In the genomic region with DNA sequence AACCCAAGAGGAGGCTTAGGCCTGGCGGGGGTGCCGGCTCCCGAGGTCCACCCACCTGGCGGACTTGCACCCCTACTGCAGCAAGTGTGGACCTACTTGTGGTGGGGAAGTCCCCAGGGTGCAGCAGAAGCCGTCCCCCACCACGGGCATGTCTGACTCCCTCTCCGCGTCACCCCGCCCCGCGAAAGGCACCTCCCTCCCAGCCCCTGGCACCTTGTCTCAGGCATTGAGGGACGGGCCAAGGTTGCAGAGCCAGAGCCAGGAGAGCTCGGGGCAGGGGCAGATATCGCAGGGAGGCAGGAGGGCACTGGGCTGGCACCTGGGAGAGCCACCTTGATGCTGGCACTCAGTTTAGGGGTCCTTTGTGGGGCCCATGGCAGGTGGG, we compare ENCODE assay signal across 13 cellular contexts. TPM values are rescaled to one million over a fixed set of nuclear protein-coding genes. Genes with fewer than 3 reads are reported as not detected.
DNase-seq lines count a peak whose midpoint lies in the region; ATAC-seq and TF ChIP-seq lines count a peak whose summit lies in the region.
"Had no signal": no experiment of that assay in that cellular context is flagged by ENCODE, and none has a peak within 500 bp of the region (broad histone marks: within the 10 kb centered on the region; RNA-seq: fewer than 3 reads in every experiment).

No MANE protein-coding gene starts in this region.

- H3K27ac Mint-ChIP-seq in CD14-positive monocyte: no peak overlapping the region
- H3K27ac Mint-ChIP-seq in osteocyte (ENCODE audit: unreplicated experiment): no peak overlapping the region
- H3K27ac Mint-ChIP-seq: activated T-helper 2 cell treated with anti-CD3 and anti-CD28 coated beads, Interferon-gamma antibody, Interleukin-2, Interleukin-4, amounts not matched to agents 10 μg/mL and 5 μg/mL and 100 μg/mL, durations not matched to agents 14 hours and 24 hours and 36 hours had no signal

- no peaks in the 10 kb centered on the region for H3K4me1 Mint-ChIP-seq in CD14-positive monocyte
- peaks cover 5% of the 10 kb centered on the region for H3K4me1 Mint-ChIP-seq in osteocyte (ENCODE audit: unreplicated experiment)

- H3K4ac ChIP-seq in mesendoderm (ENCODE audit: low read depth, low read length): no peak overlapping the region

- no peaks in the 10 kb centered on the region for H3K79me1 ChIP-seq in mesendoderm (ENCODE audit: low read length)

- H3K27ac ChIP-seq in Peyer's patch: no peak overlapping the region
- no peak overlapping the region for H3K27ac ChIP-seq in mesendoderm (ENCODE audit: low read depth, low read length)
- no peak overlapping the region for H3K27ac ChIP-seq in caudate nucleus (ENCODE audit: low read depth, low read length)

- H3K36me3 Mint-ChIP-seq in CD14-positive monocyte (no peaks in the 10 kb centered on the region), osteocyte (ENCODE audit: unreplicated experiment) (peaks cover 3% of the 10 kb centered on the region)

- no peak for TF ChIP-seq POLR2A in Peyer's patch (IDR thresholded peaks at IDR 0.05)

- no peak overlapping the region for H3K4me3 ChIP-seq in Peyer's patch
- H3K4me3 ChIP-seq in mesendoderm (ENCODE audit: low read length): no peak overlapping the region

- no peaks in the 10 kb centered on the region for H3K79me2 ChIP-seq in mesendoderm (ENCODE audit: control insufficient read depth, insufficient read depth, low read length)

- TF ChIP-seq CTCF in CD14-positive monocyte (IDR thresholded peaks at IDR 0.05) (no peak), Peyer's patch (IDR thresholded peaks at IDR 0.05) (no peak), osteocyte (IDR thresholded peaks at IDR 0.05) (no peak)

- no peak overlapping the region for H3K23ac ChIP-seq in mesendoderm (ENCODE audit: low read length)

- H3K36me3 ChIP-seq in Peyer's patch: no peaks in the 10 kb centered on the region
- H3K36me3 ChIP-seq in mesendoderm (ENCODE audit: control insufficient read depth, insufficient read depth, low read length): no peaks in the 10 kb centered on the region

- H4K8ac ChIP-seq in mesendoderm (ENCODE audit: low read depth, low read length): no peak overlapping the region

- WGBS in mesendoderm (ENCODE audit: extremely low coverage, insufficient coverage, low lambda C conversion rate): no CpG with 5 or more reads among the region's 14 CpGs

- no peak overlapping the region for H4K5ac ChIP-seq in mesendoderm (ENCODE audit: low read length)

- H3K4me3 Mint-ChIP-seq in CD14-positive monocyte (no peak overlapping the region), osteocyte (ENCODE audit: unreplicated experiment) (no peak overlapping the region)

- H3K56ac ChIP-seq in mesendoderm (ENCODE audit: low read length): no peak overlapping the region

- intact Hi-C loops in CD14-positive monocyte (cut with micrococcal nuclease): no loop called here

- H3K9me3 ChIP-seq in Peyer's patch: no peaks in the 10 kb centered on the region

- no peak overlapping the region for H3K4me2 ChIP-seq in mesendoderm (ENCODE audit: low read length)

- no peak overlapping the region for H2BK15ac ChIP-seq in mesendoderm (replicated peaks; ENCODE audit: low read depth)

- peak; percentile 41 for DNase-seq in CD14-positive monocyte (ENCODE audit: low spot score)
- DNase-seq in Peyer's patch: peak in 2 of 3 donors; percentile 41
- DNase-seq in ecto neural progenitor cell (ENCODE audit: low spot score): peak; percentile 45
- peak; percentile 83 for DNase-seq in osteocyte (ENCODE audit: extremely low spot score, unreplicated experiment)
- no peak for DNase-seq in mesendoderm
- no peak for DNase-seq in SKM-1 (lab: John Stamatoyannopoulos, UW; ENCODE audit: unreplicated experiment)
- DNase-seq in caudate nucleus (lab: John Stamatoyannopoulos, UW): no peak
- DNase-seq: C1 segment of cervical spinal cord; stimulated activated CD4-positive, alpha-beta T cell treated with anti-CD3 and anti-CD28 coated beads, Interleukin-1b, Interleukin-23, amount 100 ng/mL, for 48 hours; stimulated activated naive CD4-positive, alpha-beta T cell treated with Interleukin-2 at 50 U/mL for 16 hours had no signal

- H3K9me3 Mint-ChIP-seq in CD14-positive monocyte (peaks cover 0 to 6% (median 1%) of the 10 kb centered on the region in 7 donors), osteocyte (ENCODE audit: unreplicated experiment) (peaks cover 5% of the 10 kb centered on the region)
- H3K9me3 Mint-ChIP-seq: activated T-helper 2 cell treated with anti-CD3 and anti-CD28 coated beads, Interferon-gamma antibody, Interleukin-2, Interleukin-4, amounts not matched to agents 10 μg/mL and 5 μg/mL and 100 μg/mL, durations not matched to agents 14 hours and 24 hours and 36 hours had no signal

- H2BK120ac ChIP-seq in mesendoderm (ENCODE audit: low read depth, low read length): no peak overlapping the region

- ATAC-seq in GM19395 (IDR thresholded peaks at IDR 0.05; ENCODE audit: unreplicated experiment): no peak

- no peak overlapping the region for H3K9ac ChIP-seq in mesendoderm (ENCODE audit: low read length)

- H3K18ac ChIP-seq in mesendoderm (ENCODE audit: low read length): no peak overlapping the region

- H3K4me1 ChIP-seq in Peyer's patch (no peaks in the 10 kb centered on the region), mesendoderm (ENCODE audit: control insufficient read depth, low read depth, low read length) (no peaks in the 10 kb centered on the region)

- H2AK5ac ChIP-seq in mesendoderm (ENCODE audit: low read length): no peak overlapping the region

- H3K27me3 Mint-ChIP-seq in CD14-positive monocyte (ENCODE audit: low read depth in 3 of 3): peaks cover 0 to 6% (median 1%) of the 10 kb centered on the region in 3 donors
- peaks cover 16% of the 10 kb centered on the region for H3K27me3 Mint-ChIP-seq in osteocyte (ENCODE audit: unreplicated experiment)

- no peak overlapping the region for H2BK5ac ChIP-seq in mesendoderm (ENCODE audit: low read length)

- H3K27me3 ChIP-seq in Peyer's patch: no peaks in the 10 kb centered on the region
- no peaks in the 10 kb centered on the region for H3K27me3 ChIP-seq in mesendoderm (ENCODE audit: insufficient read depth, low read length, poor library complexity)

RNA-seq across cellular contexts. Expression of a gene that starts 19.0 kb away (rescaled TPM):
- polyA plus RNA-seq in CD14-positive monocyte: not detected
- total RNA-seq in Peyer's patch: under 1 TPM in 2 of 4 donors, not detected in 2; 0.27 to 0.83 TPM
- total RNA-seq in osteocyte: not detected in 2 replicates
- not detected for polyA plus RNA-seq in mesendoderm (2013, experiment 1 of 2)
- polyA plus RNA-seq in mesendoderm (2013, experiment 2 of 2): not detected
- total RNA-seq: activated T-helper 2 cell treated with anti-CD3 and anti-CD28 coated beads, Interferon-gamma antibody, Interleukin-2, Interleukin-4, amounts not matched to agents 10 μg/mL and 5 μg/mL and 100 μg/mL, durations not matched to agents 14 hours and 24 hours and 36 hours; G401 had no signal

RNA-seq across cellular contexts. Expression of a gene that starts 29.2 kb away (rescaled TPM):
- polyA plus RNA-seq in CD14-positive monocyte: not detected
- total RNA-seq in Peyer's patch: 1 to 10 TPM in 3 of 4 donors, not detected in 1; 2.1 to 6.1 (median 3.7) TPM
- not detected in 2 replicates for total RNA-seq in osteocyte
- polyA plus RNA-seq in mesendoderm (2013, experiment 1 of 2): 1.7 TPM
- polyA plus RNA-seq in mesendoderm (2013, experiment 2 of 2): 2.0 TPM
- total RNA-seq: activated T-helper 2 cell treated with anti-CD3 and anti-CD28 coated beads, Interferon-gamma antibody, Interleukin-2, Interleukin-4, amounts not matched to agents 10 μg/mL and 5 μg/mL and 100 μg/mL, durations not matched to agents 14 hours and 24 hours and 36 hours; G401 had no signal

RNA-seq across cellular contexts. Expression of a gene that starts 56.6 kb away (rescaled TPM):
- not detected for polyA plus RNA-seq in CD14-positive monocyte
- 1 to 10 TPM in 1 of 4 donors, not detected in 3; 1.5 TPM for total RNA-seq in Peyer's patch
- not detected in 2 replicates for total RNA-seq in osteocyte
- not detected for polyA plus RNA-seq in mesendoderm (2013, experiment 1 of 2)
- not detected for polyA plus RNA-seq in mesendoderm (2013, experiment 2 of 2)
- total RNA-seq: activated T-helper 2 cell treated with anti-CD3 and anti-CD28 coated beads, Interferon-gamma antibody, Interleukin-2, Interleukin-4, amounts not matched to agents 10 μg/mL and 5 μg/mL and 100 μg/mL, durations not matched to agents 14 hours and 24 hours and 36 hours; G401 had no signal

Comparison
In these comparisons a context has a peak if more than half of its experiments do, and no peak if none do; other contexts are left out.
1. DNase-seq: peak in CD14-positive monocyte (single experiment), Peyer's patch (2 of 3), ecto neural progenitor cell (single experiment) and osteocyte (single experiment); none in mesendoderm (single experiment), SKM-1 (single experiment) and caudate nucleus (0 of 61).